1 cellular context compared by ENCODE assay signal in the genomic region with DNA sequence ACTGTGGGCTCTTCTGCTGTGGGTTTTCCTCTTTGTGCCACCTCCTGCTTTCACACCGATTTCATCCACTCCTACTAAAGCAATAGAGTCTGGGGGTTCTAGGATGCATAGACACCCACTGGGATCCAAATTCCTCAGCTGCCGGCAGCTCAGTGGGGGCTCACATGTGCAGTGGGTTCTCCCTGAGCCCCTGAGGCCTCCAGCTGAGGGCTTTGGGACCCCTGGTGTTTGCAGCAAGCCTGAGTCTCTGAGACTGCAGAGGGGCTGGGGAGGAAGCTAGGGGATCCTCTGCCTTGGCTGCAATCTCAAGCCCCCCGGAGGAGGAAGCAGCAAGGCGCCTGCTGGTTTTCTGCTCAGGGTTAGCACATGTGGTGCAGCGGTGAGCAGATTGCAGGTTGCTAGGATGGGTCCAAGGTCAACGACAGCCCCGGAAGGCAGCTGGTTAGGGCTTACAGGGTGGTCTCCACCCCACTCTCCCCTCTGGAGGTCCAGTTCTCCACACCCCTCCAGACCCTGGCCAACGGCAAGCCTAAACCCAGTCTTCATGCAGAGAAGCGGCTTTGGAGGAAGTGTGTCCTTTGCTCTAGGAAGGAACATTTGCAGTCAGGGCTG.
A peak's percentile ranks its signal among the peaks of the same experiment; 100 is the strongest.
TF ChIP-seq lines count a peak whose summit lies in the region.

No MANE protein-coding gene starts in this region.

TF ChIP-seq in WTC11, 78 proteins besides CTCF, POLR2A, EP300 and RAD21 (continued from another document):
- TF ChIP-seq ZNF423 (CRISPR knock-in tag; IDR thresholded peaks at IDR 0.05) (peak; percentile 95), ZNF396 (CRISPR knock-in tag; IDR thresholded peaks at IDR 0.05; ENCODE audit: borderline replicate concordance) (no peak), PRRX2 (CRISPR knock-in tag; IDR thresholded peaks at IDR 0.05) (no peak)
- TF ChIP-seq, protein P1, sequence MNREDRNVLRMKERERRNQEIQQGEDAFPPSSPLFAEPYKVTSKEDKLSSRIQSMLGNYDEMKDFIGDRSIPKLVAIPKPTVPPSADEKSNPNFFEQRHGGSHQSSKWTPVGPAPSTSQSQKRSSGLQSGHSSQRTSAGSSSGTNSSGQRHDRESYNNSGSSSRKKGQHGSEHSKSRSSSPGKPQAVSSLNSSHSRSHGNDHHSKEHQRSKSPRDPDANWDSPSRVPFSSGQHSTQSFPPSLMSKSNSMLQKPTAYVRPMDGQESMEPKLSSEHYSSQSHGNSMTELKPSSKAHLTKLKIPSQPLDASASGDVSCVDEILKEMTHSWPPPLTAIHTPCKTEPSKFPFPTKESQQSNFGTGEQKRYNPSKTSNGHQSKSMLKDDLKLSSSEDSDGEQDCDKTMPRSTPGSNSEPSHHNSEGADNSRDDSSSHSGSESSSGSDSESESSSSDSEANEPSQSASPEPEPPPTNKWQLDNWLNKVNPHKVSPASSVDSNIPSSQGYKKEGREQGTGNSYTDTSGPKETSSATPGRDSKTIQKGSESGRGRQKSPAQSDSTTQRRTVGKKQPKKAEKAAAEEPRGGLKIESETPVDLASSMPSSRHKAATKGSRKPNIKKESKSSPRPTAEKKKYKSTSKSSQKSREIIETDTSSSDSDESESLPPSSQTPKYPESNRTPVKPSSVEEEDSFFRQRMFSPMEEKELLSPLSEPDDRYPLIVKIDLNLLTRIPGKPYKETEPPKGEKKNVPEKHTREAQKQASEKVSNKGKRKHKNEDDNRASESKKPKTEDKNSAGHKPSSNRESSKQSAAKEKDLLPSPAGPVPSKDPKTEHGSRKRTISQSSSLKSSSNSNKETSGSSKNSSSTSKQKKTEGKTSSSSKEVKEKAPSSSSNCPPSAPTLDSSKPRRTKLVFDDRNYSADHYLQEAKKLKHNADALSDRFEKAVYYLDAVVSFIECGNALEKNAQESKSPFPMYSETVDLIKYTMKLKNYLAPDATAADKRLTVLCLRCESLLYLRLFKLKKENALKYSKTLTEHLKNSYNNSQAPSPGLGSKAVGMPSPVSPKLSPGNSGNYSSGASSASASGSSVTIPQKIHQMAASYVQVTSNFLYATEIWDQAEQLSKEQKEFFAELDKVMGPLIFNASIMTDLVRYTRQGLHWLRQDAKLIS (CRISPR knock-in tag; IDR thresholded peaks at IDR 0.05; ENCODE audit: borderline replicate concordance): no peak
TF ChIP-seq in WTC11: peak in this region for 1.
